In genomic region chr7:84137812-84138211, GRCh38 we compare ENCODE assay signal across 33 cellular contexts. TPM values are rescaled to one million over a fixed set of nuclear protein-coding genes. Genes with fewer than 3 reads are reported as not detected.
"Had no signal": no experiment of that assay in that cellular context is flagged by ENCODE, and none has a peak within 500 bp of the region (broad histone marks: within the 10 kb centered on the region; RNA-seq: fewer than 3 reads in every experiment).

No MANE protein-coding gene starts in this region.

- H3K36me3 Mint-ChIP-seq: activated CD4-positive, alpha-beta memory T cell treated with anti-CD3 and anti-CD28 coated beads for 36 hours had no signal

- H3K27me3 ChIP-seq: brain microvascular endothelial cell had no signal

- H2AFZ ChIP-seq: PC-9 had no signal

- DNase-seq: activated B cell treated with CpG ODN at 0.5 μM for 24 hours; activated CD4-positive, alpha-beta memory T cell treated with anti-CD3 and anti-CD28 coated beads for 36 hours; activated CD4-positive, alpha-beta T cell treated with anti-CD3 and anti-CD28 coated beads for 4 hours; activated CD4-positive, alpha-beta T cell treated with anti-CD3 and anti-CD28 coated beads, Interleukin-2, amount 50 U/mL, for 1 hour; activated CD4-positive, CD25-positive, alpha-beta regulatory T cell treated with anti-CD3 and anti-CD28 coated beads, Interleukin-2, amount 50 U/mL, for 72 hours; activated CD8-positive, alpha-beta memory T cell treated with anti-CD3 and anti-CD28 coated beads, Interleukin-2, amount 50 U/mL, for 4 hours; activated naive CD4-positive, alpha-beta T cell; activated naive CD4-positive, alpha-beta T cell treated with anti-CD3 and anti-CD28 coated beads, Interleukin-2, amount 50 U/mL, for 16 hours; activated naive CD8-positive, alpha-beta T cell treated with anti-CD3 and anti-CD28 coated beads for 36 hours; activated T-cell treated with anti-CD3 and anti-CD28 coated beads for 4 hours; activated T-cell treated with anti-CD3 and anti-CD28 coated beads, Interleukin-2, amount 50 U/mL, for 4 hours; amniotic stem cell; aorta; brain microvascular endothelial cell; NCI-H1105; NCI-H1417 treated with DMSO at 0.1 percent for 48 hours; NCI-H187 treated with DMSO at 0.1 percent for 48 hours; NCI-H2081; NCI-H345; NCI-H524 treated with DMSO at 0.1 percent for 48 hours; NCI-H748 treated with DMSO at 0.1 percent for 48 hours; NK-92 treated with Interleukin-12 subunit alpha and Interleukin-12 subunit beta, amount 100 ng/mL, for 24 hours; PC-9; SIG-M5; SW 1271; T-helper 1 cell; T-helper 2 cell; T-helper 9 cell had no signal

- H3K4me3 Mint-ChIP-seq: activated B cell treated with CpG ODN at 0.5 μM for 24 hours; activated CD4-positive, alpha-beta memory T cell treated with anti-CD3 and anti-CD28 coated beads for 36 hours; activated naive CD8-positive, alpha-beta T cell treated with anti-CD3 and anti-CD28 coated beads for 36 hours; activated T-cell treated with anti-CD3 and anti-CD28 coated beads, Interleukin-2, amount 50 U/mL, for 4 hours; activated T-helper 1 cell treated with anti-CD3 and anti-CD28 coated beads, Interleukin-12 subunit alpha, Interleukin-12 subunit beta, Interleukin-2, Interleukin-4 antibody, amounts not matched to agents 30 ng/mL and 10 ng/mL and 1 ng/mL, durations not matched to agents 14 hours and 24 hours and 36 hours; central memory CD8-positive, alpha-beta T cell had no signal

- H3K4me1 Mint-ChIP-seq: activated B cell treated with CpG ODN at 0.5 μM for 24 hours; activated naive CD8-positive, alpha-beta T cell treated with anti-CD3 and anti-CD28 coated beads for 36 hours; central memory CD8-positive, alpha-beta T cell had no signal

- H3K4me3 ChIP-seq: PC-9 had no signal

- H3K27ac Mint-ChIP-seq: activated B cell treated with CpG ODN at 0.5 μM for 24 hours; activated CD4-positive, alpha-beta memory T cell treated with anti-CD3 and anti-CD28 coated beads for 36 hours; activated naive CD8-positive, alpha-beta T cell treated with anti-CD3 and anti-CD28 coated beads for 36 hours; activated T-helper 1 cell treated with anti-CD3 and anti-CD28 coated beads, Interleukin-12 subunit alpha, Interleukin-12 subunit beta, Interleukin-2, Interleukin-4 antibody, amounts not matched to agents 30 ng/mL and 10 ng/mL and 1 ng/mL, durations not matched to agents 14 hours and 24 hours and 36 hours had no signal

- H3K36me3 ChIP-seq: brain microvascular endothelial cell had no signal

- H3K27ac ChIP-seq: brain microvascular endothelial cell, PC-9, RWPE1, VCaP had no signal

- H3K4me2 ChIP-seq: PC-9 had no signal

- H3K9me3 Mint-ChIP-seq: activated B cell treated with CpG ODN at 0.5 μM for 24 hours; activated naive CD8-positive, alpha-beta T cell treated with anti-CD3 and anti-CD28 coated beads for 36 hours; activated T-helper 1 cell treated with anti-CD3 and anti-CD28 coated beads, Interleukin-12 subunit alpha, Interleukin-12 subunit beta, Interleukin-2, Interleukin-4 antibody, amounts not matched to agents 30 ng/mL and 10 ng/mL and 1 ng/mL, durations not matched to agents 14 hours and 24 hours and 36 hours; central memory CD8-positive, alpha-beta T cell had no signal

- ATAC-seq: activated T-cell treated with anti-CD3 and anti-CD28 coated beads, Interleukin-2, amount 50 U/mL, for 4 hours; Right ventricle myocardium inferior had no signal

- H3K27me3 Mint-ChIP-seq: activated B cell treated with CpG ODN at 0.5 μM for 24 hours; activated CD4-positive, alpha-beta memory T cell treated with anti-CD3 and anti-CD28 coated beads for 36 hours; activated naive CD8-positive, alpha-beta T cell treated with anti-CD3 and anti-CD28 coated beads for 36 hours; central memory CD8-positive, alpha-beta T cell had no signal

RNA-seq across cellular contexts. Expression of gene SEMA3A, which starts 56.8 kb away (rescaled TPM):
- total RNA-seq: activated B cell treated with CpG ODN at 0.5 μM for 24 hours; activated T-helper 1 cell treated with anti-CD3 and anti-CD28 coated beads, Interleukin-12 subunit alpha, Interleukin-12 subunit beta, Interleukin-2, Interleukin-4 antibody, amounts not matched to agents 30 ng/mL and 10 ng/mL and 1 ng/mL, durations not matched to agents 14 hours and 24 hours and 36 hours had no signal
